8 cellular contexts compared by ENCODE assay signal in genomic region chr10:23525406-23525805, GRCh38.
A peak's percentile ranks its signal among the peaks of the same experiment; 100 is the strongest.
DNase-seq lines count a peak whose midpoint lies in the region; ATAC-seq, FAIRE-seq and TF ChIP-seq lines count a peak whose summit lies in the region.

No MANE protein-coding gene starts in this region.

- TF ChIP-seq EP300 in gastroesophageal sphincter (IDR thresholded peaks at IDR 0.05) = no peak

- H3K4me3 ChIP-seq in DOHH2 (ENCODE audit: low read length) (no peak overlapping the region), Peyer's patch (no peak overlapping the region), gastroesophageal sphincter (no peak overlapping the region), small intestine (ENCODE audit: low read depth in 1 of 2, low read length in 2 of 2) (no peak overlapping the region)

- H3K27ac ChIP-seq in DOHH2 (ENCODE audit: low read depth, low read length) (no peak overlapping the region), Peyer's patch (no peak overlapping the region), gastroesophageal sphincter (no peak overlapping the region), small intestine (ENCODE audit: low read depth in 1 of 2, low read length in 1 of 2) (no peak overlapping the region)

- peak; percentile 73 for TF ChIP-seq CTCF in DOHH2 (IDR thresholded peaks at IDR 0.05; ENCODE audit: low read depth, low read length, poor library complexity, severe bottlenecking)
- peak in 4 of 6 experiments; percentile 41 to 68 (median 53) for TF ChIP-seq CTCF in Peyer's patch (IDR thresholded peaks at IDR 0.05)
- TF ChIP-seq CTCF in gastroesophageal sphincter (IDR thresholded peaks at IDR 0.05) = peak; percentile 11 to 53 (median 44)

- H3K36me3 ChIP-seq in DOHH2 (ENCODE audit: control insufficient read depth, low read length) = no peaks in the 10 kb centered on the region
- no peaks in the 10 kb centered on the region for H3K36me3 ChIP-seq in Peyer's patch
- no peaks in the 10 kb centered on the region for H3K36me3 ChIP-seq in gastroesophageal sphincter
- no peaks in the 10 kb centered on the region for H3K36me3 ChIP-seq in small intestine (ENCODE audit: control insufficient read depth in 2 of 2, insufficient read depth in 2 of 2, low read length in 2 of 2)

- no peak for FAIRE-seq in small intestine (lab: Jason Lieb, UNC)

- peak in 1 of 3 donors; percentile 65 for DNase-seq in Peyer's patch
- DNase-seq in small intestine = peak; percentile 39
- no peak for DNase-seq in NCI-H128 (lab: John Stamatoyannopoulos, UW; ENCODE audit: unreplicated experiment)

- H3K9me3 ChIP-seq in DOHH2 (ENCODE audit: control insufficient read depth, insufficient read depth, low read length) = no peaks in the 10 kb centered on the region
- H3K9me3 ChIP-seq in Peyer's patch = no peaks in the 10 kb centered on the region
- no peaks in the 10 kb centered on the region for H3K9me3 ChIP-seq in gastroesophageal sphincter
- no peaks in the 10 kb centered on the region for H3K9me3 ChIP-seq in small intestine (ENCODE audit: control insufficient read depth, low read depth)

- 37 to 43% methylated on average over 1 to 2 of the region's 2 CpGs for WGBS in gastroesophageal sphincter (ENCODE audit: low coverage in 1 of 2), 2 donors
- 20 to 53% (median 25%) methylated on average over 2 of the region's 2 CpGs for WGBS in small intestine, 3 donors

- H3K79me2 ChIP-seq in DOHH2 (ENCODE audit: control insufficient read depth, low read length) = no peaks in the 10 kb centered on the region

- H3K27me3 ChIP-seq in DOHH2 (ENCODE audit: control insufficient read depth, low read length) = no peaks in the 10 kb centered on the region
- H3K27me3 ChIP-seq in Peyer's patch = no peaks in the 10 kb centered on the region
- no peaks in the 10 kb centered on the region for H3K27me3 ChIP-seq in gastroesophageal sphincter
- peaks cover 0 to 2% of the 10 kb centered on the region in 2 donors for H3K27me3 ChIP-seq in small intestine (ENCODE audit: control insufficient read depth in 2 of 2, insufficient read depth in 2 of 2, low read length in 2 of 2)

- H3K4me1 ChIP-seq in DOHH2 (ENCODE audit: control insufficient read depth, low read length) = peaks cover 37% of the 10 kb centered on the region
- H3K4me1 ChIP-seq in Peyer's patch = no peaks in the 10 kb centered on the region
- no peaks in the 10 kb centered on the region for H3K4me1 ChIP-seq in gastroesophageal sphincter
- no peaks in the 10 kb centered on the region for H3K4me1 ChIP-seq in small intestine (ENCODE audit: control insufficient read depth in 2 of 2, insufficient read depth in 1 of 2, low read depth in 1 of 2, low read length in 1 of 2)

- no peaks in the 10 kb centered on the region for H3F3A ChIP-seq in DOHH2 (ENCODE audit: control insufficient read depth, insufficient read depth)

- no peaks in the 10 kb centered on the region for H3K9me2 ChIP-seq in DOHH2 (replicated peaks; ENCODE audit: control insufficient read depth, low read length)

- no peaks in the 10 kb centered on the region for H4K20me1 ChIP-seq in DOHH2 (ENCODE audit: control insufficient read depth, insufficient read depth, low read depth, low read length)

- no peak overlapping the region for H3K4me2 ChIP-seq in DOHH2 (ENCODE audit: low read length)

- no peak for TF ChIP-seq POLR2A in Peyer's patch (IDR thresholded peaks at IDR 0.05)
- TF ChIP-seq POLR2A in gastroesophageal sphincter (IDR thresholded peaks at IDR 0.05) = no peak

- peak; percentile 58 for ATAC-seq in GM21447 (IDR thresholded peaks at IDR 0.05; ENCODE audit: unreplicated experiment)
- no peak for ATAC-seq in gastroesophageal sphincter
- no peak for ATAC-seq in GM19035 (IDR thresholded peaks at IDR 0.05; ENCODE audit: unreplicated experiment)
- ATAC-seq in HG02981 (IDR thresholded peaks at IDR 0.05; ENCODE audit: unreplicated experiment) = no peak
